Comparison of ENCODE assay signal across 9 cellular contexts in the genomic region with DNA sequence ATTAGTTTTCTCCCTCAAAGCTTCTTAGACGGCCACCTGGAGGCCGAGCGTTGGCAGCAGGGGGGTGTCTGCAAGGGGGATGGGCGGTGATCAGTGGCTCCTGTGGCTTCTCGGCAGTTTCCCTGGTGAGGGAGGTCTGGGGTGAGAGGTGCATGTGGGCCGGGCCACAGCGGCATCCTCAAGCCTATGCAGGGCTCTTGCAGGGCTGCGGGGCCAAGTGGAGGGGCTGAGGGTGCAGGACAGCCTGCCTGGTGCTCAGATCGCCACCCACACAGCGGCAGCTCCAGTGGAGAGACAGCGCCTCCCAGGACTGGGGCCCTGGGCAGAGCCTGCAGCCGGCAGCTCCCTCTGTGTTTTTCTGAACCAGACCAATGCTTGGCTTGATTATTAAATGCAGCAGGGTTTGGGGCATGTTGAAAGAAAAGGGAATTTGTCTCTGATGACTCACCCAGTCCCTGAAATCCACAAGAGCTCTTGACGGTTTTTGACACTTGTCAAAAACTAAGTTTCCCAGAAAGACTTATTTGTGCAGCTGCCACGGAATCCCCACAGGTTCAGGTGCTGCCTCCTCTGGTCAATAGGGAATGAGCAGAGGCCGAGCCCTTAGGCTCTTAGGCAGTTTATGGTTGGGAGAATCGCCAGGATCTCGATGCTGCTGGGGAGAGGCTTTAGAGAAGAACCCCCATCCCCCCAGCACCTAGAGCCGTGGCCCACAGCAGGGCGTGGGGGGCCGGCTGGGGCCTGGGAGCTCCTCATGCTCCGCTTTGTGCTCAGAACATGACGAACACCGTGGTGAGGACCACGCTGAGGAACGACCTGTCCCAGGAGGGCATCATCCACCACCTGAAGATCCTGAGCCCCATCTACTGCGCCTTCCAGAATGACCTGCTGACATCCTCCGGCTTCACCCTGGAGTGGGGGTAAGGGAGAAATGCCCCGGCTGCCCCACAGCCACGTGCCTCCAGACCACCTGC. TPM values are rescaled to one million over a fixed set of nuclear protein-coding genes. Genes with fewer than 3 reads are reported as not detected.
DNase-seq lines count a peak whose midpoint lies in the region; ATAC-seq and TF ChIP-seq lines count a peak whose summit lies in the region.
"Had no signal": no experiment of that assay in that cellular context is flagged by ENCODE, and none has a peak within 500 bp of the region (broad histone marks: within the 10 kb centered on the region; RNA-seq: fewer than 3 reads in every experiment).

No MANE protein-coding gene starts in this region.

- H3K27ac ChIP-seq in CD4-positive, alpha-beta T cell (ENCODE audit: low read depth, low read length) = no peak overlapping the region

- DNase-seq in AG10803 (ENCODE audit: low read depth) = peak; percentile 69
- peak; percentile 20 for DNase-seq in HFFc6
- DNase-seq in RPMI7951 (ENCODE audit: low read depth) = peak; percentile 66
- peak; percentile 54 for DNase-seq in iPS-NIHi7 (ENCODE audit: extremely low spot score)
- no peak for DNase-seq in CD4-positive, alpha-beta T cell

- intact Hi-C loops in CD4-positive, alpha-beta T cell (cut with DNase I, micrococcal nuclease) = no loop called here

- peaks cover 31% of the 10 kb centered on the region for H3K27me3 ChIP-seq in CD4-positive, alpha-beta T cell (ENCODE audit: control insufficient read depth, insufficient read depth, low read length)

- CTCF ChIA-PET in CD4-positive, alpha-beta T cell (lab: Charles Lee) = interaction anchor here (0.8 kb wide), 1 partner anchor 8 kb away, joined by 3 read pairs; no protein-coding TSS in a partner anchor

- peaks cover 39% of the 10 kb centered on the region for H3K27me3 Mint-ChIP-seq in HFFc6 (ENCODE audit: insufficient read depth)
- H3K27me3 Mint-ChIP-seq in CD4-positive, alpha-beta T cell = peaks cover 49% of the 10 kb centered on the region

- H3K36me3 Mint-ChIP-seq in HFFc6 (ENCODE audit: low read depth) = no peaks in the 10 kb centered on the region
- no peaks in the 10 kb centered on the region for H3K36me3 Mint-ChIP-seq in CD4-positive, alpha-beta T cell (ENCODE audit: low read depth)
- H3K36me3 Mint-ChIP-seq: IgD-negative memory B cell had no signal

- POLR2A ChIA-PET in CD4-positive, alpha-beta T cell (lab: Charles Lee) = no interaction called here

- TF ChIP-seq CTCF in AG10803 (conservative IDR thresholded peaks at IDR 0.05; ENCODE audit: low read length) (peak; percentile 19), HFFc6 (IDR thresholded peaks at IDR 0.05) (peak; percentile 57)
- no peak for TF ChIP-seq CTCF in CD4-positive, alpha-beta T cell (IDR thresholded peaks at IDR 0.05)

- ATAC-seq in HG03571 (IDR thresholded peaks at IDR 0.05; ENCODE audit: unreplicated experiment) = no peak
- no peak for ATAC-seq in GM19023 (IDR thresholded peaks at IDR 0.05; ENCODE audit: unreplicated experiment)
- no peak for ATAC-seq in CD4-positive, alpha-beta T cell (ENCODE audit: poor library complexity)
- ATAC-seq in GM19035 (IDR thresholded peaks at IDR 0.05; ENCODE audit: unreplicated experiment) = no peak

- no peaks in the 10 kb centered on the region for H3K4me1 Mint-ChIP-seq in HFFc6 (ENCODE audit: low read depth)
- peaks cover 6% of the 10 kb centered on the region for H3K4me1 Mint-ChIP-seq in CD4-positive, alpha-beta T cell (ENCODE audit: low read depth)

- H3K9me3 Mint-ChIP-seq in HFFc6 = no peaks in the 10 kb centered on the region
- H3K9me3 Mint-ChIP-seq in CD4-positive, alpha-beta T cell = no peaks in the 10 kb centered on the region
- H3K9me3 Mint-ChIP-seq: IgD-negative memory B cell had no signal

- H3K4me3 Mint-ChIP-seq in HFFc6 = no peak overlapping the region
- H3K4me3 Mint-ChIP-seq in CD4-positive, alpha-beta T cell = no peak overlapping the region
- H3K4me3 Mint-ChIP-seq: IgD-negative memory B cell had no signal

- no peak overlapping the region for H3K27ac Mint-ChIP-seq in HFFc6
- H3K27ac Mint-ChIP-seq in CD4-positive, alpha-beta T cell = no peak overlapping the region
- H3K27ac Mint-ChIP-seq: IgD-negative memory B cell had no signal

- H3K4me3 ChIP-seq in AG10803 (ENCODE audit: low read length) = no peak overlapping the region

- H3K9me3 ChIP-seq in CD4-positive, alpha-beta T cell (ENCODE audit: control insufficient read depth, low read length) = no peaks in the 10 kb centered on the region

RNA-seq across cellular contexts. Expression of gene UMODL1, which starts 54.7 kb away (rescaled TPM):
- total RNA-seq in HFFc6 (2021; fragmentation: NEBNext Ultra II Directional; extraction: Animal tissue kit (Norgen Biotek cat#: 25700)) = not detected
- total RNA-seq in RPMI7951 (2014; rRNA removed; shearing (Covaris generic)) = not detected in 2 replicates
- under 1 TPM; 0.42 to 0.49 TPM for total RNA-seq in CD4-positive, alpha-beta T cell

Comparison
In these comparisons a context has a peak if more than half of its experiments do, and no peak if none do; other contexts are left out.
1. DNase-seq: peak in AG10803 (single experiment), HFFc6 (single experiment), RPMI7951 (single experiment) and iPS-NIHi7 (single experiment); none in CD4-positive, alpha-beta T cell (0 of 10).